ENCODE assay signal across 15 cellular contexts in the genomic region with DNA sequence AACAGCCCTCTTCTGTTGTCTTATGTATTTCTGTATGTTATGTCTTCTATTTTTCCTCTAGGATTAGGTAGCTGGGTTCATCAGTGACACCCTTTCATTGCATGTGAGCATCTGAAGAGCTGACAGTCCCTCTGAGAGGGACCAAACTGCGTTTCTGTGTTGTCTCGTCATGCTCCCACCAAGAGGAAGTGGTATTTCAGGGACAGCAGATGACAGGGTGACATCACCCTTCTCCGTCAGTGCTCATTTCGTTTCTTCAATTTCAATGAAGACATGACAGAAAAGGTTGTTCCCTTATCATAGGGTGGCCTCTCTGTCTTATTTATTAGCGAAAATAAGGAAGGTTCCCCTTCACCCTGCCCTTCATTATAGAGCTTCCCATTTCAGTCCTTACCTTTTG.
A peak's percentile ranks its signal among the peaks of the same experiment; 100 is the strongest.
DNase-seq lines count a peak whose midpoint lies in the region; ATAC-seq and TF ChIP-seq lines count a peak whose summit lies in the region.
"Had no signal": no experiment of that assay in that cellular context is flagged by ENCODE, and none has a peak within 500 bp of the region (broad histone marks: within the 10 kb centered on the region; RNA-seq: fewer than 3 reads in every experiment).

No MANE protein-coding gene starts in this region.

- H3K36me3 ChIP-seq in GM06990 (ENCODE audit: control insufficient read depth, insufficient read depth, low read length) = no peaks in the 10 kb centered on the region
- H3K36me3 ChIP-seq in brain microvascular endothelial cell (replicated peaks) = no peaks in the 10 kb centered on the region
- H3K36me3 ChIP-seq: SJSA1, tibial artery had no signal

- DNase-seq in GM06990 (ENCODE audit: extremely low read depth, insufficient read length) = peak; percentile 45
- peak; percentile 12 for DNase-seq in activated naive CD8-positive, alpha-beta T cell treated with anti-CD3 and anti-CD28 coated beads, Interleukin-2, amount 50 U/mL, for 24 hours
- no peak for DNase-seq in DMS79 treated with DMSO at 0.1 percent for 48 hours (lab: John Stamatoyannopoulos, UW)
- no peak for DNase-seq in COLO829 (ENCODE audit: low spot score)
- no peak for DNase-seq in omental fat pad (ENCODE audit: low spot score)
- no peak for DNase-seq in brain microvascular endothelial cell
- DNase-seq: activated T-cell treated with anti-CD3 and anti-CD28 coated beads, Interleukin-2, amount 50 U/mL, for 1 hour; COR-L47; hippocampal formation; IMR-90; stimulated activated CD4-positive, alpha-beta T cell treated with anti-CD3 and anti-CD28 coated beads, Interleukin-2, amount 100 ng/mL, for 48 hours; tibial artery had no signal

- no peaks in the 10 kb centered on the region for H3K9me3 Mint-ChIP-seq in activated naive CD8-positive, alpha-beta T cell treated with anti-CD3 and anti-CD28 coated beads, Interleukin-2, amount 50 U/mL, for 24 hours

- H3K4me3 Mint-ChIP-seq in activated naive CD8-positive, alpha-beta T cell treated with anti-CD3 and anti-CD28 coated beads, Interleukin-2, amount 50 U/mL, for 24 hours = no peak overlapping the region

- H3K27me3 ChIP-seq in GM06990 (replicated peaks; ENCODE audit: control insufficient read depth, insufficient read depth, low read length) = no peaks in the 10 kb centered on the region
- H3K27me3 ChIP-seq in brain microvascular endothelial cell (replicated peaks) = no peaks in the 10 kb centered on the region
- H3K27me3 ChIP-seq: SJSA1, tibial artery had no signal

- H3K27ac Mint-ChIP-seq in activated naive CD8-positive, alpha-beta T cell treated with anti-CD3 and anti-CD28 coated beads, Interleukin-2, amount 50 U/mL, for 24 hours = peak overlapping the region; percentile 25

- no peak overlapping the region for H3K27ac ChIP-seq in brain microvascular endothelial cell
- H3K27ac ChIP-seq: SJSA1, tibial artery had no signal

- peaks cover 7% of the 10 kb centered on the region for H3K27me3 Mint-ChIP-seq in activated naive CD8-positive, alpha-beta T cell treated with anti-CD3 and anti-CD28 coated beads, Interleukin-2, amount 50 U/mL, for 24 hours

- peak; percentile 63 for ATAC-seq in GM19452 (IDR thresholded peaks at IDR 0.05; ENCODE audit: unreplicated experiment)
- peak; percentile 57 for ATAC-seq in HG03280 (IDR thresholded peaks at IDR 0.05; ENCODE audit: unreplicated experiment)
- ATAC-seq in activated naive CD8-positive, alpha-beta T cell treated with anti-CD3 and anti-CD28 coated beads, Interleukin-2, amount 50 U/mL, for 24 hours = peak; percentile 84
- no peak for ATAC-seq in omental fat pad (ENCODE audit: low FRiP score)

- no peaks in the 10 kb centered on the region for H3K36me3 Mint-ChIP-seq in activated naive CD8-positive, alpha-beta T cell treated with anti-CD3 and anti-CD28 coated beads, Interleukin-2, amount 50 U/mL, for 24 hours (ENCODE audit: low read depth)

- H3K4me3 ChIP-seq in GM06990 (replicated peaks; ENCODE audit: low read depth, low read length) (no peak overlapping the region), brain microvascular endothelial cell (ENCODE audit: low read depth, low read length) (no peak overlapping the region)
- H3K4me3 ChIP-seq: SJSA1, tibial artery had no signal

- in situ Hi-C loops in brain microvascular endothelial cell (cut with HindIII; ENCODE audit: low pct_ligation_motif_present, low sequenced_read_pairs) = no loop called here

- TF ChIP-seq CTCF in GM06990 (IDR thresholded peaks at IDR 0.05; ENCODE audit: insufficient read depth, low read length, poor library complexity, severe bottlenecking) (no peak), omental fat pad (IDR thresholded peaks at IDR 0.05) (no peak), brain microvascular endothelial cell (IDR thresholded peaks at IDR 0.05; ENCODE audit: low read depth, low read length, missing control alignments) (no peak)

- H3K4me1 Mint-ChIP-seq in activated naive CD8-positive, alpha-beta T cell treated with anti-CD3 and anti-CD28 coated beads, Interleukin-2, amount 50 U/mL, for 24 hours = peaks cover 10% of the 10 kb centered on the region

Comparison
In these comparisons a context has a peak if more than half of its experiments do, and no peak if none do; other contexts are left out.
1. DNase-seq: peak in GM06990 (single experiment) and activated naive CD8-positive, alpha-beta T cell treated with anti-CD3 and anti-CD28 coated beads, Interleukin-2, amount 50 U/mL, for 24 hours (single experiment); none in DMS79 treated with DMSO at 0.1 percent for 48 hours (single experiment), COLO829 (single experiment), omental fat pad (single experiment) and brain microvascular endothelial cell (single experiment).